7 cellular contexts compared by ENCODE assay signal in the genomic region with DNA sequence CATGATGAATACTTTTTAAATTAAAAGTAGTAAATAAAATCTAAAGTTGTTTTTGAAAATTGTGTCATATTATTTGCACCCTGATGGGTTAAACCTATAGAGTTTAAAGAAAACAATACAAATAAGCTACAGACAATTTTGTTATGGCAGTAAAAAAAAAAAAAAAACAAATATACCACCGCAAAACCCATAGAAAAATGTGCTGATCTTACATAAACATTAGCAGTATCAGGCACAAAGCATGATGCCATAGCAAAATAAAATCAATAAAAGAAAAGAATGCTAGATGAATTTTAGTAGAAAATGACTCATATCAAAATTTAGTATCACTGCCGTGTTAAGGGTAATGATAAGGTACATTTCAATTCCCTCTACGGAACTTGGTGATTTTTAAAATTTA.
"Had no signal": no experiment of that assay in that cellular context is flagged by ENCODE, and none has a peak within 500 bp of the region (broad histone marks: within the 10 kb centered on the region; RNA-seq: fewer than 3 reads in every experiment).

No MANE protein-coding gene starts in this region.

- ATAC-seq: GM12878 had no signal

- H3K4me3 ChIP-seq: GM12878 had no signal

- DNase-seq: GDM1, GF-D8 had no signal

- FAIRE-seq: GM12878, GM12891, GM12892, GM18507, GM19239 had no signal
